In genomic region chrX:104568304-104568915, GRCh38 we compare ENCODE assay signal across 18 cellular contexts. TPM values are rescaled to one million over a fixed set of nuclear protein-coding genes. Genes with fewer than 3 reads are reported as not detected.
A peak's percentile ranks its signal among the peaks of the same experiment; 100 is the strongest.
DNase-seq lines count a peak whose midpoint lies in the region; ATAC-seq and TF ChIP-seq lines count a peak whose summit lies in the region.
"Had no signal": no experiment of that assay in that cellular context is flagged by ENCODE, and none has a peak within 500 bp of the region (broad histone marks: within the 10 kb centered on the region; RNA-seq: fewer than 3 reads in every experiment).

No MANE protein-coding gene starts in this region.

- no peak overlapping the region for H3K4me3 Mint-ChIP-seq in endodermal cell
- H3K4me3 Mint-ChIP-seq in nephron, result peak overlapping the region; percentile 86 to 91 (median 89)
- no peak overlapping the region for H3K4me3 Mint-ChIP-seq in stimulated activated effector memory CD8-positive, alpha-beta T cell treated with anti-CD3 and anti-CD28 coated beads, Interleukin-12 subunit alpha, Interleukin-12 subunit beta, amount 100 ng/mL, for 72 hours
- H3K4me3 Mint-ChIP-seq: CD4-positive, alpha-beta T cell had no signal

- TF ChIP-seq CTCF in SK-N-SH (IDR thresholded peaks at IDR 0.05) (no peak), endodermal cell (conservative IDR thresholded peaks at IDR 0.05) (no peak), nephron (IDR thresholded peaks at IDR 0.05; ENCODE audit: unreplicated experiment in 3 of 3) (no peak), esophagus squamous epithelium (IDR thresholded peaks at IDR 0.05) (no peak)

- H3K36me3 Mint-ChIP-seq in endodermal cell (ENCODE audit: low read depth) (no peaks in the 10 kb centered on the region), nephron (ENCODE audit: low read depth) (no peaks in the 10 kb centered on the region)
- H3K36me3 Mint-ChIP-seq in stimulated activated effector memory CD8-positive, alpha-beta T cell treated with anti-CD3 and anti-CD28 coated beads, Interleukin-12 subunit alpha, Interleukin-12 subunit beta, amount 100 ng/mL, for 72 hours, result no peaks in the 10 kb centered on the region

- TF ChIP-seq POLR2A in esophagus squamous epithelium (IDR thresholded peaks at IDR 0.05), result no peak

- POLR2A ChIA-PET in SK-N-SH (lab: Yijun Ruan, JAX), result no interaction called here

- CTCF ChIA-PET in SK-N-SH (lab: Yijun Ruan, JAX), result no interaction called here

- H3K9ac ChIP-seq in SK-N-SH (no peak overlapping the region), endodermal cell (ENCODE audit: extremely low read depth, low read length, poor library complexity, severe bottlenecking) (no peak overlapping the region)

- intact Hi-C loops in esophagus squamous epithelium (cut with DNase I), result no loop called here

- H3K36me3 ChIP-seq in SK-N-SH (replicated peaks in 1 of 2; ENCODE audit: control insufficient read depth in 1 of 2, insufficient read depth in 2 of 2, low read length in 1 of 2) (no peaks in the 10 kb centered on the region), endodermal cell (ENCODE audit: control insufficient read depth, insufficient read depth, low read length) (no peaks in the 10 kb centered on the region), esophagus squamous epithelium (no peaks in the 10 kb centered on the region)
- H3K36me3 ChIP-seq: BE2C, HAP-1 had no signal

- no peaks in the 10 kb centered on the region for H3K9me3 ChIP-seq in SK-N-SH
- no peaks in the 10 kb centered on the region for H3K9me3 ChIP-seq in endodermal cell (ENCODE audit: control insufficient read depth, low read length)
- no peaks in the 10 kb centered on the region for H3K9me3 ChIP-seq in esophagus squamous epithelium
- H3K9me3 ChIP-seq: BE2C, HAP-1 had no signal

- no peak overlapping the region for H3K4me2 ChIP-seq in SK-N-SH

- no peaks in the 10 kb centered on the region for H3K4me1 Mint-ChIP-seq in endodermal cell
- no peaks in the 10 kb centered on the region for H3K4me1 Mint-ChIP-seq in nephron
- no peaks in the 10 kb centered on the region for H3K4me1 Mint-ChIP-seq in stimulated activated effector memory CD8-positive, alpha-beta T cell treated with anti-CD3 and anti-CD28 coated beads, Interleukin-12 subunit alpha, Interleukin-12 subunit beta, amount 100 ng/mL, for 72 hours

- peak; percentile 1 for DNase-seq in SK-N-SH
- DNase-seq in endodermal cell, result peak; percentile 42
- DNase-seq in esophagus squamous epithelium (lab: John Stamatoyannopoulos, UW), result no peak
- DNase-seq in OCI-M2 (lab: John Stamatoyannopoulos, UW; ENCODE audit: unreplicated experiment), result no peak
- DNase-seq in stimulated activated effector memory CD8-positive, alpha-beta T cell treated with anti-CD3 and anti-CD28 coated beads, Interleukin-12 subunit alpha, Interleukin-12 subunit beta, amount 100 ng/mL, for 72 hours (ENCODE audit: low spot score in 2 of 2), result no peak
- DNase-seq: 8988T; BE2C; Calu3; CD4-positive, alpha-beta T cell; DMS53; NCI-H2029; NCI-H510A treated with DMSO at 0.1 percent for 48 hours; SHP77 treated with DMSO at 0.1 percent for 48 hours had no signal

- no peaks in the 10 kb centered on the region for H3F3A ChIP-seq in SK-N-SH (replicated peaks; ENCODE audit: insufficient read depth)

- no peak for TF ChIP-seq RAD21 in SK-N-SH (IDR thresholded peaks at IDR 0.05; ENCODE audit: low read length)

- H2AFZ ChIP-seq in SK-N-SH (ENCODE audit: low read depth), result no peak overlapping the region

- no peaks in the 10 kb centered on the region for H4K20me1 ChIP-seq in SK-N-SH (ENCODE audit: insufficient read depth)

- no peak overlapping the region for H3K27ac ChIP-seq in SK-N-SH (ENCODE audit: low read depth in 2 of 2, low read length in 1 of 2)
- H3K27ac ChIP-seq in endodermal cell (ENCODE audit: low read depth, low read length), result no peak overlapping the region
- H3K27ac ChIP-seq in esophagus squamous epithelium, result no peak overlapping the region

- H3K4me3 ChIP-seq in SK-N-SH (ENCODE audit: low read depth in 2 of 2, low read length in 1 of 2), result no peak overlapping the region
- H3K4me3 ChIP-seq in endodermal cell (ENCODE audit: low read length), result no peak overlapping the region
- H3K4me3 ChIP-seq in esophagus squamous epithelium, result no peak overlapping the region
- H3K4me3 ChIP-seq: HAP-1 had no signal

- no peak for TF ChIP-seq EP300 in SK-N-SH (IDR thresholded peaks at IDR 0.05; ENCODE audit: borderline replicate concordance in 1 of 2, low read depth in 1 of 2, low read length in 1 of 2)

- peaks cover 74% of the 10 kb centered on the region for H3K27me3 Mint-ChIP-seq in endodermal cell (ENCODE audit: insufficient read depth)
- H3K27me3 Mint-ChIP-seq in nephron (ENCODE audit: low read depth), result peaks cover 62% of the 10 kb centered on the region

- 11% methylated on average over 16 of the region's 23 CpGs for WGBS in SK-N-SH (ENCODE audit: low lambda C conversion rate)
- 73% methylated on average over 23 of the region's 23 CpGs; no CpG with 5 or more reads in 1 of the 2 experiments for WGBS in endodermal cell (ENCODE audit: insufficient coverage in 1 of 2, insufficient read length in 1 of 2), 2 experiments
- WGBS in esophagus squamous epithelium, 2 donors, result 14 to 53% methylated on average over 9 to 15 of the region's 23 CpGs

- H3K27ac Mint-ChIP-seq in endodermal cell, result no peak overlapping the region
- no peak overlapping the region for H3K27ac Mint-ChIP-seq in nephron
- H3K27ac Mint-ChIP-seq in stimulated activated effector memory CD8-positive, alpha-beta T cell treated with anti-CD3 and anti-CD28 coated beads, Interleukin-12 subunit alpha, Interleukin-12 subunit beta, amount 100 ng/mL, for 72 hours, result no peak overlapping the region
- H3K27ac Mint-ChIP-seq: CD4-positive, alpha-beta T cell had no signal

- H3K27me3 ChIP-seq in SK-N-SH (ENCODE audit: insufficient read depth) (peaks cover 54% of the 10 kb centered on the region), endodermal cell (ENCODE audit: control insufficient read depth, insufficient read depth, low read length, poor library complexity, severe bottlenecking) (peaks cover 66% of the 10 kb centered on the region), esophagus squamous epithelium (peaks cover 0 to 55% (median 10%) of the 10 kb centered on the region in 4 donors)

- ATAC-seq in SK-N-SH treated with all-trans-retinoic acid at 6 μM for 48 hours (no peak), GM18870 (IDR thresholded peaks at IDR 0.05; ENCODE audit: unreplicated experiment) (no peak)
- ATAC-seq in stimulated activated effector memory CD8-positive, alpha-beta T cell treated with anti-CD3 and anti-CD28 coated beads, Interleukin-12 subunit alpha, Interleukin-12 subunit beta, amount 100 ng/mL, for 72 hours, result no peak

- H3K79me2 ChIP-seq in SK-N-SH (ENCODE audit: insufficient read depth), result no peaks in the 10 kb centered on the region

- H3K9me3 Mint-ChIP-seq in endodermal cell (peaks cover 70% of the 10 kb centered on the region), nephron (peaks cover 3% of the 10 kb centered on the region)
- no peaks in the 10 kb centered on the region for H3K9me3 Mint-ChIP-seq in stimulated activated effector memory CD8-positive, alpha-beta T cell treated with anti-CD3 and anti-CD28 coated beads, Interleukin-12 subunit alpha, Interleukin-12 subunit beta, amount 100 ng/mL, for 72 hours
- H3K9me3 Mint-ChIP-seq: CD4-positive, alpha-beta T cell had no signal

- H3K9me2 ChIP-seq in SK-N-SH, result no peaks in the 10 kb centered on the region

- no peaks in the 10 kb centered on the region for H3K4me1 ChIP-seq in SK-N-SH (ENCODE audit: control insufficient read depth in 1 of 2, insufficient read depth in 2 of 2, low read depth in 1 of 2, low read length in 1 of 2)
- no peaks in the 10 kb centered on the region for H3K4me1 ChIP-seq in endodermal cell (ENCODE audit: control insufficient read depth, insufficient read depth, low read length)
- peaks cover 0 to 13% (median 0%) of the 10 kb centered on the region in 3 donors for H3K4me1 ChIP-seq in esophagus squamous epithelium
- H3K4me1 ChIP-seq: BE2C, HAP-1 had no signal

TF ChIP-seq in SK-N-SH, 30 proteins besides CTCF, POLR2A, EP300 and RAD21 (continues in another document):
- TF ChIP-seq TCF12 (IDR thresholded peaks at IDR 0.05) (no peak), RCOR1 (IDR thresholded peaks at IDR 0.05; ENCODE audit: low read length) (no peak), SMC3 (IDR thresholded peaks at IDR 0.05; ENCODE audit: low read depth, low read length) (no peak), TAF1 (IDR thresholded peaks at IDR 0.05; ENCODE audit: borderline replicate concordance, low read depth, low read length) (no peak), RFX5 (IDR thresholded peaks at IDR 0.05; ENCODE audit: low read length) (no peak), IRF3 (IDR thresholded peaks at IDR 0.05; ENCODE audit: low read depth, low read length) (no peak)

TF ChIP-seq in SK-N-SH treated with all-trans-retinoic acid at 6 μM for 48 hours, 23 proteins besides CTCF, POLR2A, EP300 and RAD21 (continues in another document):
- no peak for TF ChIP-seq POU6F1 (CRISPR knock-in tag; IDR thresholded peaks at IDR 0.05; ENCODE audit: borderline replicate concordance, low read depth)

RNA-seq across cellular contexts. Expression of gene IL1RAPL2, which starts 2.4 kb away (rescaled TPM):
- polyA plus RNA-seq in SK-N-SH (2012; rRNA removed), result 0.08 and 0.13 TPM in 2 replicates
- polyA plus RNA-seq in SK-N-SH (2012; cell fraction: cytosol; rRNA removed), result 0.03 and 0.12 TPM in 2 replicates
- 0.11 and 0.12 TPM in 2 replicates for polyA plus RNA-seq in SK-N-SH (2012; cell fraction: nucleus; rRNA removed)
- under 1 TPM in 1 of 2 donors, not detected in 1; 0.13 TPM for total RNA-seq in endodermal cell
- polyA plus RNA-seq in endodermal cell (2013, experiment 1 of 2), result not detected
- not detected for polyA plus RNA-seq in endodermal cell (2013, experiment 2 of 2)
- under 1 TPM in 1 of 4 donors, not detected in 3; 0.09 TPM for total RNA-seq in esophagus squamous epithelium
- total RNA-seq: Calu3; CD4-positive, alpha-beta T cell; HT-29 had no signal

Comparison
In these comparisons a context has a peak if more than half of its experiments do, and no peak if none do; other contexts are left out.
1. DNase-seq: peak in SK-N-SH (single experiment) and endodermal cell (single experiment); none in esophagus squamous epithelium (single experiment), OCI-M2 (single experiment) and stimulated activated effector memory CD8-positive, alpha-beta T cell treated with anti-CD3 and anti-CD28 coated beads, Interleukin-12 subunit alpha, Interleukin-12 subunit beta, amount 100 ng/mL, for 72 hours (0 of 2).
2. H3K4me3 Mint-ChIP-seq: peak in nephron (3 of 3); none in endodermal cell (single experiment) and stimulated activated effector memory CD8-positive, alpha-beta T cell treated with anti-CD3 and anti-CD28 coated beads, Interleukin-12 subunit alpha, Interleukin-12 subunit beta, amount 100 ng/mL, for 72 hours (single experiment).